In the genomic region with DNA sequence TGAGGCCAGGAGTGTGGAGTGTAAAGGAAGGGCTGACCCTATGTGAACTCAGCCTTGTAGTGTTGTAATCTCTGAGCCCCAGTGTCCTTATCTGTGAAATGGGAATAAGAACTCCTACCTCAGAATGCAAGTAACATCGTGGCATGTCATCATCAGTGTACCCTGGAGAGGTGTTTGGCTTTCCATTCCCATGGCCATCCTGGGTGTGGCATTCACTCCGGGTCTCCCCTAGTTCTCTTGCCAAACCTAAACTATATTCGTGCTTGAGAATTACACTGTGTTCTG, we compare ENCODE assay signal across 1 cellular context.
TF ChIP-seq lines count a peak whose summit lies in the region.

No MANE protein-coding gene starts in this region.

TF ChIP-seq in K562, 482 proteins besides CTCF, POLR2A, EP300 and RAD21 (continued from another document and continues in another):
- TF ChIP-seq, protein P1, sequence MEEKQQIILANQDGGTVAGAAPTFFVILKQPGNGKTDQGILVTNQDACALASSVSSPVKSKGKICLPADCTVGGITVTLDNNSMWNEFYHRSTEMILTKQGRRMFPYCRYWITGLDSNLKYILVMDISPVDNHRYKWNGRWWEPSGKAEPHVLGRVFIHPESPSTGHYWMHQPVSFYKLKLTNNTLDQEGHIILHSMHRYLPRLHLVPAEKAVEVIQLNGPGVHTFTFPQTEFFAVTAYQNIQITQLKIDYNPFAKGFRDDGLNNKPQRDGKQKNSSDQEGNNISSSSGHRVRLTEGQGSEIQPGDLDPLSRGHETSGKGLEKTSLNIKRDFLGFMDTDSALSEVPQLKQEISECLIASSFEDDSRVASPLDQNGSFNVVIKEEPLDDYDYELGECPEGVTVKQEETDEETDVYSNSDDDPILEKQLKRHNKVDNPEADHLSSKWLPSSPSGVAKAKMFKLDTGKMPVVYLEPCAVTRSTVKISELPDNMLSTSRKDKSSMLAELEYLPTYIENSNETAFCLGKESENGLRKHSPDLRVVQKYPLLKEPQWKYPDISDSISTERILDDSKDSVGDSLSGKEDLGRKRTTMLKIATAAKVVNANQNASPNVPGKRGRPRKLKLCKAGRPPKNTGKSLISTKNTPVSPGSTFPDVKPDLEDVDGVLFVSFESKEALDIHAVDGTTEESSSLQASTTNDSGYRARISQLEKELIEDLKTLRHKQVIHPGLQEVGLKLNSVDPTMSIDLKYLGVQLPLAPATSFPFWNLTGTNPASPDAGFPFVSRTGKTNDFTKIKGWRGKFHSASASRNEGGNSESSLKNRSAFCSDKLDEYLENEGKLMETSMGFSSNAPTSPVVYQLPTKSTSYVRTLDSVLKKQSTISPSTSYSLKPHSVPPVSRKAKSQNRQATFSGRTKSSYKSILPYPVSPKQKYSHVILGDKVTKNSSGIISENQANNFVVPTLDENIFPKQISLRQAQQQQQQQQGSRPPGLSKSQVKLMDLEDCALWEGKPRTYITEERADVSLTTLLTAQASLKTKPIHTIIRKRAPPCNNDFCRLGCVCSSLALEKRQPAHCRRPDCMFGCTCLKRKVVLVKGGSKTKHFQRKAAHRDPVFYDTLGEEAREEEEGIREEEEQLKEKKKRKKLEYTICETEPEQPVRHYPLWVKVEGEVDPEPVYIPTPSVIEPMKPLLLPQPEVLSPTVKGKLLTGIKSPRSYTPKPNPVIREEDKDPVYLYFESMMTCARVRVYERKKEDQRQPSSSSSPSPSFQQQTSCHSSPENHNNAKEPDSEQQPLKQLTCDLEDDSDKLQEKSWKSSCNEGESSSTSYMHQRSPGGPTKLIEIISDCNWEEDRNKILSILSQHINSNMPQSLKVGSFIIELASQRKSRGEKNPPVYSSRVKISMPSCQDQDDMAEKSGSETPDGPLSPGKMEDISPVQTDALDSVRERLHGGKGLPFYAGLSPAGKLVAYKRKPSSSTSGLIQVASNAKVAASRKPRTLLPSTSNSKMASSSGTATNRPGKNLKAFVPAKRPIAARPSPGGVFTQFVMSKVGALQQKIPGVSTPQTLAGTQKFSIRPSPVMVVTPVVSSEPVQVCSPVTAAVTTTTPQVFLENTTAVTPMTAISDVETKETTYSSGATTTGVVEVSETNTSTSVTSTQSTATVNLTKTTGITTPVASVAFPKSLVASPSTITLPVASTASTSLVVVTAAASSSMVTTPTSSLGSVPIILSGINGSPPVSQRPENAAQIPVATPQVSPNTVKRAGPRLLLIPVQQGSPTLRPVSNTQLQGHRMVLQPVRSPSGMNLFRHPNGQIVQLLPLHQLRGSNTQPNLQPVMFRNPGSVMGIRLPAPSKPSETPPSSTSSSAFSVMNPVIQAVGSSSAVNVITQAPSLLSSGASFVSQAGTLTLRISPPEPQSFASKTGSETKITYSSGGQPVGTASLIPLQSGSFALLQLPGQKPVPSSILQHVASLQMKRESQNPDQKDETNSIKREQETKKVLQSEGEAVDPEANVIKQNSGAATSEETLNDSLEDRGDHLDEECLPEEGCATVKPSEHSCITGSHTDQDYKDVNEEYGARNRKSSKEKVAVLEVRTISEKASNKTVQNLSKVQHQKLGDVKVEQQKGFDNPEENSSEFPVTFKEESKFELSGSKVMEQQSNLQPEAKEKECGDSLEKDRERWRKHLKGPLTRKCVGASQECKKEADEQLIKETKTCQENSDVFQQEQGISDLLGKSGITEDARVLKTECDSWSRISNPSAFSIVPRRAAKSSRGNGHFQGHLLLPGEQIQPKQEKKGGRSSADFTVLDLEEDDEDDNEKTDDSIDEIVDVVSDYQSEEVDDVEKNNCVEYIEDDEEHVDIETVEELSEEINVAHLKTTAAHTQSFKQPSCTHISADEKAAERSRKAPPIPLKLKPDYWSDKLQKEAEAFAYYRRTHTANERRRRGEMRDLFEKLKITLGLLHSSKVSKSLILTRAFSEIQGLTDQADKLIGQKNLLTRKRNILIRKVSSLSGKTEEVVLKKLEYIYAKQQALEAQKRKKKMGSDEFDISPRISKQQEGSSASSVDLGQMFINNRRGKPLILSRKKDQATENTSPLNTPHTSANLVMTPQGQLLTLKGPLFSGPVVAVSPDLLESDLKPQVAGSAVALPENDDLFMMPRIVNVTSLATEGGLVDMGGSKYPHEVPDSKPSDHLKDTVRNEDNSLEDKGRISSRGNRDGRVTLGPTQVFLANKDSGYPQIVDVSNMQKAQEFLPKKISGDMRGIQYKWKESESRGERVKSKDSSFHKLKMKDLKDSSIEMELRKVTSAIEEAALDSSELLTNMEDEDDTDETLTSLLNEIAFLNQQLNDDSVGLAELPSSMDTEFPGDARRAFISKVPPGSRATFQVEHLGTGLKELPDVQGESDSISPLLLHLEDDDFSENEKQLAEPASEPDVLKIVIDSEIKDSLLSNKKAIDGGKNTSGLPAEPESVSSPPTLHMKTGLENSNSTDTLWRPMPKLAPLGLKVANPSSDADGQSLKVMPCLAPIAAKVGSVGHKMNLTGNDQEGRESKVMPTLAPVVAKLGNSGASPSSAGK (IDR thresholded peaks at IDR 0.05) = no peak
- TF ChIP-seq ZNF133 (CRISPR knock-in tag; IDR thresholded peaks at IDR 0.05) (no peak), ETV1 (tag; conservative IDR thresholded peaks at IDR 0.05; ENCODE audit: low read depth) (no peak), ZFP36 (IDR thresholded peaks at IDR 0.05; ENCODE audit: low read depth, low read length, partially characterized antibody) (no peak), L3MBTL2 (IDR thresholded peaks at IDR 0.05) (no peak), CBX1 (IDR thresholded peaks at IDR 0.05; ENCODE audit: low read depth) (no peak), ZNF347 (CRISPR knock-in tag; IDR thresholded peaks at IDR 0.05; ENCODE audit: low read depth) (no peak), ZNF75A (CRISPR knock-in tag; IDR thresholded peaks at IDR 0.05) (no peak), RBM25 (IDR thresholded peaks at IDR 0.05; ENCODE audit: low read depth, low read length, severe bottlenecking) (peak; percentile 95), KLF1 (tag; IDR thresholded peaks at IDR 0.05) (no peak), ZNF717 (CRISPR knock-in tag; IDR thresholded peaks at IDR 0.05) (no peak), SMARCA4 (IDR thresholded peaks at IDR 0.05) (0 out of 2 replicates have a peak, but pooled peaks have one; percentile 28), CEBPG (CRISPR knock-in tag; IDR thresholded peaks at IDR 0.05) (no peak; the same call in 1 of the 2 replicates), CEBPG (tag; conservative IDR thresholded peaks at IDR 0.05 in 1 of 2, IDR thresholded peaks at IDR 0.05 in 1 of 2) (peak; percentile 7 to 57; a peak in 1 of 4 replicates), SNIP1 (IDR thresholded peaks at IDR 0.05; ENCODE audit: low read depth) (no peak), PHF21A (IDR thresholded peaks at IDR 0.05; ENCODE audit: borderline replicate concordance, low read depth) (no peak), ZNF436 (CRISPR knock-in tag; IDR thresholded peaks at IDR 0.05) (no peak), WHSC1 (IDR thresholded peaks at IDR 0.05; ENCODE audit: low read length) (no peak), CAMTA2 (CRISPR knock-in tag; conservative IDR thresholded peaks at IDR 0.05) (no peak), MCM7 (IDR thresholded peaks at IDR 0.05) (no peak), KDM1A (IDR thresholded peaks at IDR 0.05) (peak; percentile 73 to 89), ZZZ3 (IDR thresholded peaks at IDR 0.05) (no peak), NCOA2 (IDR thresholded peaks at IDR 0.05; ENCODE audit: partially characterized antibody in 2 of 2) (no peak), SMARCA5 (IDR thresholded peaks at IDR 0.05) (0 out of 2 replicates have a peak, but pooled peaks have one; percentile 53), SUPT5H (IDR thresholded peaks at IDR 0.05) (no peak), SMAD4 (CRISPR knock-in tag; conservative IDR thresholded peaks at IDR 0.05) (no peak)
- TF ChIP-seq, protein P2, sequence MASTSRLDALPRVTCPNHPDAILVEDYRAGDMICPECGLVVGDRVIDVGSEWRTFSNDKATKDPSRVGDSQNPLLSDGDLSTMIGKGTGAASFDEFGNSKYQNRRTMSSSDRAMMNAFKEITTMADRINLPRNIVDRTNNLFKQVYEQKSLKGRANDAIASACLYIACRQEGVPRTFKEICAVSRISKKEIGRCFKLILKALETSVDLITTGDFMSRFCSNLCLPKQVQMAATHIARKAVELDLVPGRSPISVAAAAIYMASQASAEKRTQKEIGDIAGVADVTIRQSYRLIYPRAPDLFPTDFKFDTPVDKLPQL (IDR thresholded peaks at IDR 0.05; ENCODE audit: extremely low read depth, insufficient read length) = no peak
- TF ChIP-seq, protein P3, sequence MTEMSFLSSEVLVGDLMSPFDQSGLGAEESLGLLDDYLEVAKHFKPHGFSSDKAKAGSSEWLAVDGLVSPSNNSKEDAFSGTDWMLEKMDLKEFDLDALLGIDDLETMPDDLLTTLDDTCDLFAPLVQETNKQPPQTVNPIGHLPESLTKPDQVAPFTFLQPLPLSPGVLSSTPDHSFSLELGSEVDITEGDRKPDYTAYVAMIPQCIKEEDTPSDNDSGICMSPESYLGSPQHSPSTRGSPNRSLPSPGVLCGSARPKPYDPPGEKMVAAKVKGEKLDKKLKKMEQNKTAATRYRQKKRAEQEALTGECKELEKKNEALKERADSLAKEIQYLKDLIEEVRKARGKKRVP (CRISPR knock-in tag; IDR thresholded peaks at IDR 0.05) = no peak
- TF ChIP-seq, protein P4, sequence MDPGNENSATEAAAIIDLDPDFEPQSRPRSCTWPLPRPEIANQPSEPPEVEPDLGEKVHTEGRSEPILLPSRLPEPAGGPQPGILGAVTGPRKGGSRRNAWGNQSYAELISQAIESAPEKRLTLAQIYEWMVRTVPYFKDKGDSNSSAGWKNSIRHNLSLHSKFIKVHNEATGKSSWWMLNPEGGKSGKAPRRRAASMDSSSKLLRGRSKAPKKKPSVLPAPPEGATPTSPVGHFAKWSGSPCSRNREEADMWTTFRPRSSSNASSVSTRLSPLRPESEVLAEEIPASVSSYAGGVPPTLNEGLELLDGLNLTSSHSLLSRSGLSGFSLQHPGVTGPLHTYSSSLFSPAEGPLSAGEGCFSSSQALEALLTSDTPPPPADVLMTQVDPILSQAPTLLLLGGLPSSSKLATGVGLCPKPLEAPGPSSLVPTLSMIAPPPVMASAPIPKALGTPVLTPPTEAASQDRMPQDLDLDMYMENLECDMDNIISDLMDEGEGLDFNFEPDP (CRISPR knock-in tag; IDR thresholded peaks at IDR 0.05) = no peak
- TF ChIP-seq, protein P5, sequence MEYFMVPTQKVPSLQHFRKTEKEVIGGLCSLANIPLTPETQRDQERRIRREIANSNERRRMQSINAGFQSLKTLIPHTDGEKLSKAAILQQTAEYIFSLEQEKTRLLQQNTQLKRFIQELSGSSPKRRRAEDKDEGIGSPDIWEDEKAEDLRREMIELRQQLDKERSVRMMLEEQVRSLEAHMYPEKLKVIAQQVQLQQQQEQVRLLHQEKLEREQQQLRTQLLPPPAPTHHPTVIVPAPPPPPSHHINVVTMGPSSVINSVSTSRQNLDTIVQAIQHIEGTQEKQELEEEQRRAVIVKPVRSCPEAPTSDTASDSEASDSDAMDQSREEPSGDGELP (CRISPR knock-in tag; IDR thresholded peaks at IDR 0.05; ENCODE audit: borderline replicate concordance) = no peak
- TF ChIP-seq, protein P6, sequence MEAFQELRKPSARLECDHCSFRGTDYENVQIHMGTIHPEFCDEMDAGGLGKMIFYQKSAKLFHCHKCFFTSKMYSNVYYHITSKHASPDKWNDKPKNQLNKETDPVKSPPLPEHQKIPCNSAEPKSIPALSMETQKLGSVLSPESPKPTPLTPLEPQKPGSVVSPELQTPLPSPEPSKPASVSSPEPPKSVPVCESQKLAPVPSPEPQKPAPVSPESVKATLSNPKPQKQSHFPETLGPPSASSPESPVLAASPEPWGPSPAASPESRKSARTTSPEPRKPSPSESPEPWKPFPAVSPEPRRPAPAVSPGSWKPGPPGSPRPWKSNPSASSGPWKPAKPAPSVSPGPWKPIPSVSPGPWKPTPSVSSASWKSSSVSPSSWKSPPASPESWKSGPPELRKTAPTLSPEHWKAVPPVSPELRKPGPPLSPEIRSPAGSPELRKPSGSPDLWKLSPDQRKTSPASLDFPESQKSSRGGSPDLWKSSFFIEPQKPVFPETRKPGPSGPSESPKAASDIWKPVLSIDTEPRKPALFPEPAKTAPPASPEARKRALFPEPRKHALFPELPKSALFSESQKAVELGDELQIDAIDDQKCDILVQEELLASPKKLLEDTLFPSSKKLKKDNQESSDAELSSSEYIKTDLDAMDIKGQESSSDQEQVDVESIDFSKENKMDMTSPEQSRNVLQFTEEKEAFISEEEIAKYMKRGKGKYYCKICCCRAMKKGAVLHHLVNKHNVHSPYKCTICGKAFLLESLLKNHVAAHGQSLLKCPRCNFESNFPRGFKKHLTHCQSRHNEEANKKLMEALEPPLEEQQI (IDR thresholded peaks at IDR 0.05) = no peak
- TF ChIP-seq, protein P7, sequence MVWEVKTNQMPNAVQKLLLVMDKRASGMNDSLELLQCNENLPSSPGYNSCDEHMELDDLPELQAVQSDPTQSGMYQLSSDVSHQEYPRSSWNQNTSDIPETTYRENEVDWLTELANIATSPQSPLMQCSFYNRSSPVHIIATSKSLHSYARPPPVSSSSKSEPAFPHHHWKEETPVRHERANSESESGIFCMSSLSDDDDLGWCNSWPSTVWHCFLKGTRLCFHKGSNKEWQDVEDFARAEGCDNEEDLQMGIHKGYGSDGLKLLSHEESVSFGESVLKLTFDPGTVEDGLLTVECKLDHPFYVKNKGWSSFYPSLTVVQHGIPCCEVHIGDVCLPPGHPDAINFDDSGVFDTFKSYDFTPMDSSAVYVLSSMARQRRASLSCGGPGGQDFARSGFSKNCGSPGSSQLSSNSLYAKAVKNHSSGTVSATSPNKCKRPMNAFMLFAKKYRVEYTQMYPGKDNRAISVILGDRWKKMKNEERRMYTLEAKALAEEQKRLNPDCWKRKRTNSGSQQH (CRISPR knock-in tag; IDR thresholded peaks at IDR 0.05) = no peak
- TF ChIP-seq, protein P8, sequence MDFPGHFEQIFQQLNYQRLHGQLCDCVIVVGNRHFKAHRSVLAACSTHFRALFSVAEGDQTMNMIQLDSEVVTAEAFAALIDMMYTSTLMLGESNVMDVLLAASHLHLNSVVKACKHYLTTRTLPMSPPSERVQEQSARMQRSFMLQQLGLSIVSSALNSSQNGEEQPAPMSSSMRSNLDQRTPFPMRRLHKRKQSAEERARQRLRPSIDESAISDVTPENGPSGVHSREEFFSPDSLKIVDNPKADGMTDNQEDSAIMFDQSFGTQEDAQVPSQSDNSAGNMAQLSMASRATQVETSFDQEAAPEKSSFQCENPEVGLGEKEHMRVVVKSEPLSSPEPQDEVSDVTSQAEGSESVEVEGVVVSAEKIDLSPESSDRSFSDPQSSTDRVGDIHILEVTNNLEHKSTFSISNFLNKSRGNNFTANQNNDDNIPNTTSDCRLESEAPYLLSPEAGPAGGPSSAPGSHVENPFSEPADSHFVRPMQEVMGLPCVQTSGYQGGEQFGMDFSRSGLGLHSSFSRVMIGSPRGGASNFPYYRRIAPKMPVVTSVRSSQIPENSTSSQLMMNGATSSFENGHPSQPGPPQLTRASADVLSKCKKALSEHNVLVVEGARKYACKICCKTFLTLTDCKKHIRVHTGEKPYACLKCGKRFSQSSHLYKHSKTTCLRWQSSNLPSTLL (IDR thresholded peaks at IDR 0.05) = no peak
